In the genomic region with DNA sequence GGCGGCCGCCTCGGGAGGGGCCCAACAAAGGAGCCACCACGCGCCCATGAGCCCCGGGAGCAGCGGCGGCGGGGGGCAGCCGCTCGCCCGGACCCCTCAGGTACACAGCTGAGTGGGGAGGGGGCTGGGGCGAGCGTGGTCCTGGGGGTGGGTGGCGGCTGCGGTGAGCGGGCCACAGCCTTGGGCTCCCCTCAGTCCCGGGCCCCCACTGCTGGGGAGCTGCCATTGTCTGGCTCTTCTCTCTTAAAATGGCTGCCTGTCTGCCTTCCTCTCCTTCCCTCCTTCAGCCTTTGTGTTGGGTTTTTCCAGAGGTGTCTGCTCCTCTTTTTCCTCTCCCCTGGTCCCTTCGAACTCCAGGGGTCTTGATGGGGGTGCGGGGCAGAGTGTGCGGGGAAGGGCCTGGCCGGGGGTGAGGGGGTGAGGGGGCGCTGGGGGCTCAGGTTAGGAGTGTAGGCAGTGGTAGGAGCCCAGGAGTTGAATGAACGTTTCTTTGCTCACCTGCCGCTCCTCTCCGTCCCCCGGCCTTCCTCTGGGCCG, we compare ENCODE assay signal across 8 cellular contexts. TPM values are rescaled to one million over a fixed set of nuclear protein-coding genes. Genes with fewer than 3 reads are reported as not detected.
DNase-seq lines count a peak whose midpoint lies in the region; ATAC-seq and TF ChIP-seq lines count a peak whose summit lies in the region.

No MANE protein-coding gene starts in this region.

- ATAC-seq in RWPE2 (ENCODE audit: low read depth): no peak
- ATAC-seq in heart right ventricle: peak in 1 of 8 donors; percentile 7
- ATAC-seq in GM21529 (IDR thresholded peaks at IDR 0.05; ENCODE audit: unreplicated experiment): no peak
- no peak for ATAC-seq in HG03196 (IDR thresholded peaks at IDR 0.05; ENCODE audit: unreplicated experiment)

- H3K27me3 ChIP-seq in RWPE2 (ENCODE audit: insufficient read depth, poor library complexity, severe bottlenecking) (no peaks in the 10 kb centered on the region), heart right ventricle (no peaks in the 10 kb centered on the region)

- peaks cover 53% of the 10 kb centered on the region for H3K4me1 ChIP-seq in RWPE2 (ENCODE audit: insufficient read depth, poor library complexity, severe bottlenecking)
- peaks cover 17 to 74% (median 63%) of the 10 kb centered on the region in 9 donors for H3K4me1 ChIP-seq in heart right ventricle

- H3K4me3 ChIP-seq in RWPE2 (ENCODE audit: severe bottlenecking): peak overlapping the region; percentile 95
- peak overlapping the region; percentile 72 to 96 (median 92) for H3K4me3 ChIP-seq in heart right ventricle

- intact Hi-C loops in heart right ventricle (cut with DNase I): loop anchor here in 3 of 10 donors (2.0 to 10.0 kb wide), 3 partner anchors 45 to 91 kb away; a partner anchor contains a TSS

- H3K9me3 ChIP-seq in RWPE2 (ENCODE audit: severe bottlenecking) (no peaks in the 10 kb centered on the region), heart right ventricle (no peaks in the 10 kb centered on the region)

- H3K27ac ChIP-seq in RWPE2 (ENCODE audit: poor library complexity, severe bottlenecking): peak overlapping the region; percentile 95
- H3K27ac ChIP-seq in heart right ventricle: peak overlapping the region; percentile 93 to 99 (median 98)

- peaks cover 19% of the 10 kb centered on the region; the same call in 1 of the 2 replicates for H3K36me3 ChIP-seq in RWPE2 (ENCODE audit: low read depth)
- H3K36me3 ChIP-seq in heart right ventricle: peaks cover 0 to 11% (median 0%) of the 10 kb centered on the region in 9 donors

- 0 to 1% methylated on average over 25 to 28 of the region's 28 CpGs for WGBS in heart right ventricle, 2 donors

- TF ChIP-seq CTCF in RWPE2 (IDR thresholded peaks at IDR 0.05; ENCODE audit: poor library complexity, severe bottlenecking) (no peak), heart right ventricle (IDR thresholded peaks at IDR 0.05) (no peak)

- peak; percentile 15 for DNase-seq in NCI-H2227 (lab: John Stamatoyannopoulos, UW; ENCODE audit: unreplicated experiment)
- no peak for DNase-seq in NCI-H2227 treated with DMSO at 0.1 percent for 48 hours (lab: John Stamatoyannopoulos, UW)
- DNase-seq in RWPE2 (ENCODE audit: low spot score): no peak
- DNase-seq in heart right ventricle: no peak
- peak; percentile 50 for DNase-seq in stimulated activated CD8-positive, alpha-beta memory T cell treated with anti-CD3 and anti-CD28 coated beads, Interleukin-4, amount 100 ng/mL, for 48 hours
- DNase-seq in NCI-H446 treated with DMSO at 0.1 percent for 48 hours (lab: John Stamatoyannopoulos, UW): no peak

RNA-seq across cellular contexts. Expression of a gene that starts 1.7 kb away (rescaled TPM):
- total RNA-seq in heart right ventricle: 10 to 100 TPM; 33.6 to 62.5 (median 45.7) TPM
- polyA plus RNA-seq in heart right ventricle: 10 to 100 TPM; 14.5 to 16.8 TPM

Comparison
In these comparisons a context has a peak if more than half of its experiments do, and no peak if none do; other contexts are left out.
1. DNase-seq: peak in NCI-H2227 (single experiment) and stimulated activated CD8-positive, alpha-beta memory T cell treated with anti-CD3 and anti-CD28 coated beads, Interleukin-4, amount 100 ng/mL, for 48 hours (single experiment); none in NCI-H2227 treated with DMSO at 0.1 percent for 48 hours (single experiment), RWPE2 (single experiment), heart right ventricle (0 of 2) and NCI-H446 treated with DMSO at 0.1 percent for 48 hours (single experiment).